Comparison of ENCODE assay signal across 8 cellular contexts in genomic region chr2:8312861-8313768, GRCh38.
A peak's percentile ranks its signal among the peaks of the same experiment; 100 is the strongest.
DNase-seq lines count a peak whose midpoint lies in the region; ATAC-seq and TF ChIP-seq lines count a peak whose summit lies in the region.

No MANE protein-coding gene starts in this region.

- H3K27ac ChIP-seq in upper lobe of left lung = peak overlapping the region in 1 of 4 donors; percentile 11

- peak; percentile 92 for DNase-seq in MV-4-11 (lab: John Stamatoyannopoulos, UW)
- DNase-seq in amniotic epithelial cell (ENCODE audit: low read depth) = peak; percentile 28
- DNase-seq in upper lobe of left lung = no peak
- DNase-seq in RKO (ENCODE audit: low spot score) = no peak
- no peak for DNase-seq in NCI-H446 (lab: John Stamatoyannopoulos, UW)
- no peak for DNase-seq in middle frontal gyrus (ENCODE audit: extremely low spot score, low spot score)

- H3K27me3 ChIP-seq in upper lobe of left lung = no peaks in the 10 kb centered on the region

- no peak for TF ChIP-seq POLR2A in upper lobe of left lung (IDR thresholded peaks at IDR 0.05)

- H3K4me3 ChIP-seq in upper lobe of left lung = no peak overlapping the region

- no peak for TF ChIP-seq EP300 in upper lobe of left lung (IDR thresholded peaks at IDR 0.05)

- peak; percentile 89 for ATAC-seq in GM18520 (IDR thresholded peaks at IDR 0.05; ENCODE audit: unreplicated experiment)
- ATAC-seq in HG02610 (IDR thresholded peaks at IDR 0.05; ENCODE audit: unreplicated experiment) = peak; percentile 88
- ATAC-seq in upper lobe of left lung (ENCODE audit: low FRiP score in 2 of 2) = peak; percentile 15 to 45

- peaks cover 0 to 8% (median 4%) of the 10 kb centered on the region in 4 donors for H3K4me1 ChIP-seq in upper lobe of left lung

- no peaks in the 10 kb centered on the region for H3K9me3 ChIP-seq in upper lobe of left lung

- H3K36me3 ChIP-seq in upper lobe of left lung = no peaks in the 10 kb centered on the region

- 82 to 83% methylated on average over 8 of the region's 8 CpGs for WGBS in upper lobe of left lung, 2 donors

- no peak for TF ChIP-seq CTCF in upper lobe of left lung (IDR thresholded peaks at IDR 0.05)

Comparison
In these comparisons a context has a peak if more than half of its experiments do, and no peak if none do; other contexts are left out.
1. ATAC-seq: peak in every context shown above with its lines; median percentile 89 in GM18520; 88 in HG02610; 30 in upper lobe of left lung.
2. DNase-seq: peak in MV-4-11 (single experiment) and amniotic epithelial cell (single experiment); none in upper lobe of left lung (0 of 2), RKO (single experiment), NCI-H446 (0 of 2) and middle frontal gyrus (single experiment).